In the genomic region with DNA sequence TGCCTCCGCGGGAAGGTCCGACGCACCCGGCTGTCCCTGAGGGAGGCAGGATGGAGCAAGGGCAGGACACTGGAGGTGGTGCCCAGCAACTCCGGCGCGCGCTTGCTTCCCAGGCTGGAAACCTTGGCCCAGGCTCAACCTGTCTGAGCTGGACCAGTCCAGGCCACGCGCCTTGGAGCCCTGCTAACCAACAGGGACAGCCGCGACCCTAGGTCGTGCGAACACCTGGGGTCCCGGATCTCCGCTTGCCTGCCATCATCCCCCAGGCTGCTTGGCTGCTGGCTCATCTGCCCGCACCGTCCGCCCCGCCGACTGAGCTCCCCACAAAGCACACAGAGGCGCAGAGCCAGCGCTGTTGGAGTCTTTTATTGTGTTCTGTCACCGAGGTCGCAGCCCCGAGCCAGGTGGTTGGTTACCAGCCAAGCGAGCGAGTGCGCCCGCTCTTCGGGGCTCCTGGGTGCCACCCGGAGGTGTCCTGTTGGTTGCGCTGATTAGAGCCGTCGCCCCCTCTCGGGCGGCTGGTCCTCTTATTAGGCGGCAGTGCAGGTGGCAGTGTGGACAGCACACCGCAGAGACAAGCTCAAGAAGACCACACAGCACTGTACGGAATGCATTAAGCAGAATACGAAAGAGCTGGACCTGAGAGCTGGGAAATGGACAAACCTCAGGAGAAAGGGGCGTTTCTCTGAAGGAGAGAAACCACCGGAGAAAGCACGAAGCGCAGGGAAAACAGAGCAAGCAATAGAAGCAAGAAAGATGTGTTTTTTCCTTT, we compare ENCODE assay signal across 2 cellular contexts.
TF ChIP-seq lines count a peak whose summit lies in the region.

No MANE protein-coding gene starts in this region.

TF ChIP-seq in SK-N-SH, 30 proteins besides CTCF, POLR2A, EP300 and RAD21:
- TF ChIP-seq, protein P1, sequence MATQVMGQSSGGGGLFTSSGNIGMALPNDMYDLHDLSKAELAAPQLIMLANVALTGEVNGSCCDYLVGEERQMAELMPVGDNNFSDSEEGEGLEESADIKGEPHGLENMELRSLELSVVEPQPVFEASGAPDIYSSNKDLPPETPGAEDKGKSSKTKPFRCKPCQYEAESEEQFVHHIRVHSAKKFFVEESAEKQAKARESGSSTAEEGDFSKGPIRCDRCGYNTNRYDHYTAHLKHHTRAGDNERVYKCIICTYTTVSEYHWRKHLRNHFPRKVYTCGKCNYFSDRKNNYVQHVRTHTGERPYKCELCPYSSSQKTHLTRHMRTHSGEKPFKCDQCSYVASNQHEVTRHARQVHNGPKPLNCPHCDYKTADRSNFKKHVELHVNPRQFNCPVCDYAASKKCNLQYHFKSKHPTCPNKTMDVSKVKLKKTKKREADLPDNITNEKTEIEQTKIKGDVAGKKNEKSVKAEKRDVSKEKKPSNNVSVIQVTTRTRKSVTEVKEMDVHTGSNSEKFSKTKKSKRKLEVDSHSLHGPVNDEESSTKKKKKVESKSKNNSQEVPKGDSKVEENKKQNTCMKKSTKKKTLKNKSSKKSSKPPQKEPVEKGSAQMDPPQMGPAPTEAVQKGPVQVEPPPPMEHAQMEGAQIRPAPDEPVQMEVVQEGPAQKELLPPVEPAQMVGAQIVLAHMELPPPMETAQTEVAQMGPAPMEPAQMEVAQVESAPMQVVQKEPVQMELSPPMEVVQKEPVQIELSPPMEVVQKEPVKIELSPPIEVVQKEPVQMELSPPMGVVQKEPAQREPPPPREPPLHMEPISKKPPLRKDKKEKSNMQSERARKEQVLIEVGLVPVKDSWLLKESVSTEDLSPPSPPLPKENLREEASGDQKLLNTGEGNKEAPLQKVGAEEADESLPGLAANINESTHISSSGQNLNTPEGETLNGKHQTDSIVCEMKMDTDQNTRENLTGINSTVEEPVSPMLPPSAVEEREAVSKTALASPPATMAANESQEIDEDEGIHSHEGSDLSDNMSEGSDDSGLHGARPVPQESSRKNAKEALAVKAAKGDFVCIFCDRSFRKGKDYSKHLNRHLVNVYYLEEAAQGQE (IDR thresholded peaks at IDR 0.05; ENCODE audit: low read depth, low read length): no peak
- TF ChIP-seq RCOR1 (IDR thresholded peaks at IDR 0.05; ENCODE audit: low read length) (no peak), EZH2phosphoT487 (IDR thresholded peaks at IDR 0.05; ENCODE audit: borderline replicate concordance, low read depth) (peak; percentile 47; the same call in 1 of the 2 replicates)

TF ChIP-seq in SK-N-SH treated with all-trans-retinoic acid at 6 μM for 48 hours, 23 proteins besides CTCF, POLR2A, EP300 and RAD21 (continued from another document):
- TF ChIP-seq ZNF8 (CRISPR knock-in tag; IDR thresholded peaks at IDR 0.05) (no peak), ZNF565 (CRISPR knock-in tag; conservative IDR thresholded peaks at IDR 0.05; ENCODE audit: low read depth) (no peak), OSR1 (CRISPR knock-in tag; IDR thresholded peaks at IDR 0.05) (no peak), ZNF70 (CRISPR knock-in tag; IDR thresholded peaks at IDR 0.05) (no peak), TCF4 (CRISPR knock-in tag; IDR thresholded peaks at IDR 0.05; ENCODE audit: borderline replicate concordance) (no peak), ZFP3 (CRISPR knock-in tag; IDR thresholded peaks at IDR 0.05) (no peak), BACH2 (CRISPR knock-in tag; IDR thresholded peaks at IDR 0.05; ENCODE audit: borderline replicate concordance) (no peak), CSDC2 (CRISPR knock-in tag; IDR thresholded peaks at IDR 0.05) (no peak)
- TF ChIP-seq, protein P2, sequence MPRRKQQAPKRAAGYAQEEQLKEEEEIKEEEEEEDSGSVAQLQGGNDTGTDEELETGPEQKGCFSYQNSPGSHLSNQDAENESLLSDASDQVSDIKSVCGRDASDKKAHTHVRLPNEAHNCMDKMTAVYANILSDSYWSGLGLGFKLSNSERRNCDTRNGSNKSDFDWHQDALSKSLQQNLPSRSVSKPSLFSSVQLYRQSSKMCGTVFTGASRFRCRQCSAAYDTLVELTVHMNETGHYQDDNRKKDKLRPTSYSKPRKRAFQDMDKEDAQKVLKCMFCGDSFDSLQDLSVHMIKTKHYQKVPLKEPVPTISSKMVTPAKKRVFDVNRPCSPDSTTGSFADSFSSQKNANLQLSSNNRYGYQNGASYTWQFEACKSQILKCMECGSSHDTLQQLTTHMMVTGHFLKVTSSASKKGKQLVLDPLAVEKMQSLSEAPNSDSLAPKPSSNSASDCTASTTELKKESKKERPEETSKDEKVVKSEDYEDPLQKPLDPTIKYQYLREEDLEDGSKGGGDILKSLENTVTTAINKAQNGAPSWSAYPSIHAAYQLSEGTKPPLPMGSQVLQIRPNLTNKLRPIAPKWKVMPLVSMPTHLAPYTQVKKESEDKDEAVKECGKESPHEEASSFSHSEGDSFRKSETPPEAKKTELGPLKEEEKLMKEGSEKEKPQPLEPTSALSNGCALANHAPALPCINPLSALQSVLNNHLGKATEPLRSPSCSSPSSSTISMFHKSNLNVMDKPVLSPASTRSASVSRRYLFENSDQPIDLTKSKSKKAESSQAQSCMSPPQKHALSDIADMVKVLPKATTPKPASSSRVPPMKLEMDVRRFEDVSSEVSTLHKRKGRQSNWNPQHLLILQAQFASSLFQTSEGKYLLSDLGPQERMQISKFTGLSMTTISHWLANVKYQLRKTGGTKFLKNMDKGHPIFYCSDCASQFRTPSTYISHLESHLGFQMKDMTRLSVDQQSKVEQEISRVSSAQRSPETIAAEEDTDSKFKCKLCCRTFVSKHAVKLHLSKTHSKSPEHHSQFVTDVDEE (CRISPR knock-in tag; IDR thresholded peaks at IDR 0.05): no peak
- TF ChIP-seq, protein P3, sequence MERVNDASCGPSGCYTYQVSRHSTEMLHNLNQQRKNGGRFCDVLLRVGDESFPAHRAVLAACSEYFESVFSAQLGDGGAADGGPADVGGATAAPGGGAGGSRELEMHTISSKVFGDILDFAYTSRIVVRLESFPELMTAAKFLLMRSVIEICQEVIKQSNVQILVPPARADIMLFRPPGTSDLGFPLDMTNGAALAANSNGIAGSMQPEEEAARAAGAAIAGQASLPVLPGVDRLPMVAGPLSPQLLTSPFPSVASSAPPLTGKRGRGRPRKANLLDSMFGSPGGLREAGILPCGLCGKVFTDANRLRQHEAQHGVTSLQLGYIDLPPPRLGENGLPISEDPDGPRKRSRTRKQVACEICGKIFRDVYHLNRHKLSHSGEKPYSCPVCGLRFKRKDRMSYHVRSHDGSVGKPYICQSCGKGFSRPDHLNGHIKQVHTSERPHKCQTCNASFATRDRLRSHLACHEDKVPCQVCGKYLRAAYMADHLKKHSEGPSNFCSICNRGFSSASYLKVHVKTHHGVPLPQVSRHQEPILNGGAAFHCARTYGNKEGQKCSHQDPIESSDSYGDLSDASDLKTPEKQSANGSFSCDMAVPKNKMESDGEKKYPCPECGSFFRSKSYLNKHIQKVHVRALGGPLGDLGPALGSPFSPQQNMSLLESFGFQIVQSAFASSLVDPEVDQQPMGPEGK (CRISPR knock-in tag; IDR thresholded peaks at IDR 0.05; ENCODE audit: borderline replicate concordance): no peak
- TF ChIP-seq, protein P4, sequence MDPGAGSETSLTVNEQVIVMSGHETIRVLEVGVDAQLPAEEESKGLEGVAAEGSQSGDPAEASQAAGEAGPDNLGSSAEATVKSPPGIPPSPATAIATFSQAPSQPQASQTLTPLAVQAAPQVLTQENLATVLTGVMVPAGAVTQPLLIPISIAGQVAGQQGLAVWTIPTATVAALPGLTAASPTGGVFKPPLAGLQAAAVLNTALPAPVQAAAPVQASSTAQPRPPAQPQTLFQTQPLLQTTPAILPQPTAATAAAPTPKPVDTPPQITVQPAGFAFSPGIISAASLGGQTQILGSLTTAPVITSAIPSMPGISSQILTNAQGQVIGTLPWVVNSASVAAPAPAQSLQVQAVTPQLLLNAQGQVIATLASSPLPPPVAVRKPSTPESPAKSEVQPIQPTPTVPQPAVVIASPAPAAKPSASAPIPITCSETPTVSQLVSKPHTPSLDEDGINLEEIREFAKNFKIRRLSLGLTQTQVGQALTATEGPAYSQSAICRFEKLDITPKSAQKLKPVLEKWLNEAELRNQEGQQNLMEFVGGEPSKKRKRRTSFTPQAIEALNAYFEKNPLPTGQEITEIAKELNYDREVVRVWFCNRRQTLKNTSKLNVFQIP (CRISPR knock-in tag; IDR thresholded peaks at IDR 0.05; ENCODE audit: borderline replicate concordance, low read depth): no peak
